19 cellular contexts compared by ENCODE assay signal in the genomic region with DNA sequence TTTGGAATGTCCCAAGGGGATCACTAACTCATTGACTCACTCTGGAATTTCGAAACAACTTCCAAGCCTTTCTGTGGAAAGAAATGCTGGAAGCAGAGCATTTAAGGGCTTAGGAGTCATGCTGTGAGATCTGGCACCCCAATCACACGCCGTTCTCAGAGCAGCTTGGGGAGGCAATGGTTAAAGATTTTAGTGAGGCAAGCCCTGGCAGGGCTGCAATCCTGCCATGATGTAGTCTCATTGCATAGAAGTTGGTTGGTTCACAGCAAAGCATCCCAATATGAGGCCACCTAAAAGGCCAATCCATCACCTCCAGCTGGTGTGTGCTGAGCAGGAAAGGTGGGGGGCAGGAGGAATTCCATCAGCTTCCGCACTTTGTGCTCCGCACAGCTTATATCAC.
"Had no signal": no experiment of that assay in that cellular context is flagged by ENCODE, and none has a peak within 500 bp of the region (broad histone marks: within the 10 kb centered on the region; RNA-seq: fewer than 3 reads in every experiment).

No MANE protein-coding gene starts in this region.

- H3K36me3 ChIP-seq: brain microvascular endothelial cell, esophagus muscularis mucosa, heart left ventricle, left ventricle myocardium inferior, sigmoid colon, suprapubic skin, upper lobe of left lung had no signal

- H3K4me3 Mint-ChIP-seq: memory B cell, nephron progenitor cell had no signal

- DNase-seq: activated CD4-positive, alpha-beta T cell treated with anti-CD3 and anti-CD28 coated beads, Interleukin-2, amount 50 U/mL, for 4 hours; activated CD4-positive, CD25-positive, alpha-beta regulatory T cell treated with anti-CD3 and anti-CD28 coated beads, Interleukin-2, amount 50 U/mL, for 72 hours; activated T-cell treated with anti-CD3 and anti-CD28 coated beads, Interleukin-2, amount 50 U/mL, for 1 hour; amniotic stem cell; brain microvascular endothelial cell; heart left ventricle; islet precursor cell; left ventricle myocardium inferior; nephron progenitor cell; sigmoid colon; stimulated activated CD4-positive, alpha-beta T cell treated with anti-CD3 and anti-CD28 coated beads, Interleukin-12 subunit alpha, Interleukin-12 subunit beta, amount 100 ng/mL, for 4 hours; stimulated activated CD4-positive, alpha-beta T cell treated with anti-CD3 and anti-CD28 coated beads, Interleukin-2, amount 100 ng/mL, for 48 hours; stimulated activated naive CD4-positive, alpha-beta T cell treated with Interleukin-2 at 50 U/mL for 16 hours; T-helper 2 cell; upper lobe of left lung had no signal

- H3K4me1 ChIP-seq: esophagus muscularis mucosa, heart left ventricle, left ventricle myocardium inferior, sigmoid colon, suprapubic skin, upper lobe of left lung had no signal

- H3K9me3 ChIP-seq: esophagus muscularis mucosa, sigmoid colon, suprapubic skin, upper lobe of left lung had no signal

- H3K4me3 ChIP-seq: esophagus muscularis mucosa, heart left ventricle, left ventricle myocardium inferior, sigmoid colon, suprapubic skin, upper lobe of left lung had no signal

- H3K27me3 Mint-ChIP-seq: memory B cell had no signal

- H3K27ac ChIP-seq: brain microvascular endothelial cell, esophagus muscularis mucosa, heart left ventricle, left ventricle myocardium inferior, sigmoid colon, suprapubic skin, upper lobe of left lung had no signal

- H3K27me3 ChIP-seq: brain microvascular endothelial cell, esophagus muscularis mucosa, heart left ventricle, sigmoid colon, suprapubic skin, upper lobe of left lung had no signal

- H3K36me3 Mint-ChIP-seq: activated naive CD4-positive, alpha-beta T cell treated with anti-CD3 and anti-CD28 coated beads, Interleukin-2, amount 50 U/mL, for 72 hours; memory B cell had no signal

- H3K4me1 Mint-ChIP-seq: memory B cell had no signal

- ATAC-seq: activated naive CD4-positive, alpha-beta T cell treated with anti-CD3 and anti-CD28 coated beads, Interleukin-2, amount 50 U/mL, for 72 hours; heart left ventricle had no signal

- H3K27ac Mint-ChIP-seq: activated naive CD4-positive, alpha-beta T cell treated with anti-CD3 and anti-CD28 coated beads, Interleukin-2, amount 50 U/mL, for 72 hours; memory B cell had no signal
